Comparison of ENCODE assay signal across 11 cellular contexts in genomic region chr22:42743501-42743991, GRCh38. TPM values are rescaled to one million over a fixed set of nuclear protein-coding genes. Genes with fewer than 3 reads are reported as not detected.
DNase-seq lines count a peak whose midpoint lies in the region; ATAC-seq and TF ChIP-seq lines count a peak whose summit lies in the region.
"Had no signal": no experiment of that assay in that cellular context is flagged by ENCODE, and none has a peak within 500 bp of the region (broad histone marks: within the 10 kb centered on the region; RNA-seq: fewer than 3 reads in every experiment).

No MANE protein-coding gene starts in this region.

- TF ChIP-seq CTCF in Peyer's patch (IDR thresholded peaks at IDR 0.05), result no peak
- no peak for TF ChIP-seq CTCF in fibroblast of the aortic adventitia (IDR thresholded peaks at IDR 0.05; ENCODE audit: insufficient read depth, low read length)

- no peaks in the 10 kb centered on the region for H3K9me3 ChIP-seq in Peyer's patch
- no peaks in the 10 kb centered on the region for H3K9me3 ChIP-seq in neuronal stem cell (replicated peaks in 1 of 2; ENCODE audit: control insufficient read depth in 2 of 2, insufficient read depth in 1 of 2, low read depth in 1 of 2, low read length in 2 of 2)

- peak overlapping the region; percentile 84 for H3K18ac ChIP-seq in neuronal stem cell (ENCODE audit: low read length)

- H3K4me3 ChIP-seq in ACC112 (ENCODE audit: low read depth, low read length) (no peak overlapping the region), Peyer's patch (no peak overlapping the region), fibroblast of the aortic adventitia (ENCODE audit: low read depth, low read length) (no peak overlapping the region), neuronal stem cell (ENCODE audit: low read length in 2 of 2) (no peak overlapping the region)

- H2BK5ac ChIP-seq in neuronal stem cell (ENCODE audit: low read length), result no peak overlapping the region

- no CpG with 5 or more reads among the region's 9 CpGs for WGBS in neuronal stem cell (ENCODE audit: extremely low coverage in 2 of 2, insufficient read length in 2 of 2, insufficient replicate concordance in 1 of 2), 2 donors

- peaks cover 2% of the 10 kb centered on the region for H3K79me1 ChIP-seq in neuronal stem cell (ENCODE audit: low read depth, low read length)

- H3K4me1 ChIP-seq in ACC112 (ENCODE audit: control insufficient read depth, insufficient read depth, low read length, unreplicated experiment) (peaks cover 20% of the 10 kb centered on the region), Peyer's patch (peaks cover 0 to 5% (median 0%) of the 10 kb centered on the region in 4 donors), neuronal stem cell (ENCODE audit: control insufficient read depth in 2 of 2, insufficient read depth in 1 of 2, low read depth in 1 of 2, low read length in 2 of 2) (peaks cover 7 to 9% of the 10 kb centered on the region in 2 donors)

- no peak overlapping the region for H3K14ac ChIP-seq in neuronal stem cell (ENCODE audit: low read length)

- no peak overlapping the region for H3K9ac ChIP-seq in neuronal stem cell (ENCODE audit: low read depth, low read length, poor library complexity)

- H3K79me2 ChIP-seq in ACC112 (ENCODE audit: control insufficient read depth, insufficient read depth, low read length, unreplicated experiment), result no peaks in the 10 kb centered on the region

- no peak overlapping the region for H4K8ac ChIP-seq in neuronal stem cell (ENCODE audit: low read depth, low read length)

- H2BK120ac ChIP-seq in neuronal stem cell (ENCODE audit: low read depth, low read length), result no peak overlapping the region

- H3K27ac ChIP-seq in ACC112 (ENCODE audit: low read depth, low read length), result peak overlapping the region; percentile 94
- H3K27ac ChIP-seq in Peyer's patch, result peak overlapping the region; percentile 42 to 81 (median 67)
- H3K27ac ChIP-seq in neuronal stem cell (replicated peaks; ENCODE audit: low read length), result peak overlapping the region; percentile 54
- H3K27ac ChIP-seq: C4-2B had no signal

- no peaks in the 10 kb centered on the region for H3K36me3 ChIP-seq in ACC112 (ENCODE audit: insufficient read depth, low read length)
- no peaks in the 10 kb centered on the region for H3K36me3 ChIP-seq in Peyer's patch
- H3K36me3 ChIP-seq in neuronal stem cell (replicated peaks in 1 of 2; ENCODE audit: control insufficient read depth in 2 of 2, insufficient read depth in 2 of 2, low read length in 2 of 2), result no peaks in the 10 kb centered on the region

- no peak overlapping the region for H4K91ac ChIP-seq in neuronal stem cell (ENCODE audit: low read depth, low read length, poor library complexity)

- H3K23ac ChIP-seq in neuronal stem cell (ENCODE audit: low read depth, low read length, poor library complexity), result no peak overlapping the region

- H3K9me3 Mint-ChIP-seq in stimulated activated naive CD8-positive, alpha-beta T cell treated with anti-CD3 and anti-CD28 coated beads, Interleukin-15, amount 100 ng/mL, for 72 hours, result no peaks in the 10 kb centered on the region

- H2BK15ac ChIP-seq in neuronal stem cell (ENCODE audit: low read length), result peak overlapping the region; percentile 83

- no peak overlapping the region for H2AK5ac ChIP-seq in neuronal stem cell (ENCODE audit: low read depth, low read length)

- DNase-seq in Peyer's patch, result peak in 1 of 3 donors; percentile 70
- DNase-seq in fibroblast of the aortic adventitia (ENCODE audit: low read depth), result peak; percentile 99
- no peak for DNase-seq in neuronal stem cell (ENCODE audit: low spot score)
- DNase-seq in foreskin melanocyte, result no peak
- DNase-seq in stimulated activated naive CD8-positive, alpha-beta T cell treated with anti-CD3 and anti-CD28 coated beads, Interleukin-15, amount 100 ng/mL, for 72 hours, result no peak
- DNase-seq in NCI-H1417 (lab: John Stamatoyannopoulos, UW), result no peak
- DNase-seq: activated CD4-positive, alpha-beta T cell treated with anti-CD3 and anti-CD28 coated beads, Interleukin-2, amount 50 U/mL, for 1 hour; NCI-H774 had no signal

- no peaks in the 10 kb centered on the region for H3K27me3 ChIP-seq in ACC112 (ENCODE audit: insufficient read depth, low read length)
- H3K27me3 ChIP-seq in Peyer's patch, result no peaks in the 10 kb centered on the region
- no peaks in the 10 kb centered on the region for H3K27me3 ChIP-seq in neuronal stem cell (ENCODE audit: control insufficient read depth in 3 of 3, insufficient read depth in 3 of 3, low read depth in 1 of 3, low read length in 3 of 3)

- no peaks in the 10 kb centered on the region for H3K4me1 Mint-ChIP-seq in stimulated activated naive CD8-positive, alpha-beta T cell treated with anti-CD3 and anti-CD28 coated beads, Interleukin-15, amount 100 ng/mL, for 72 hours

- H3K27me3 Mint-ChIP-seq in stimulated activated naive CD8-positive, alpha-beta T cell treated with anti-CD3 and anti-CD28 coated beads, Interleukin-15, amount 100 ng/mL, for 72 hours, result peaks cover 8% of the 10 kb centered on the region

- peak overlapping the region; percentile 18 for H3K4me2 ChIP-seq in neuronal stem cell (ENCODE audit: insufficient read depth, low read length, poor library complexity, severe bottlenecking)

- H3K27ac Mint-ChIP-seq in stimulated activated naive CD8-positive, alpha-beta T cell treated with anti-CD3 and anti-CD28 coated beads, Interleukin-15, amount 100 ng/mL, for 72 hours, result no peak overlapping the region

- no peak for ATAC-seq in HG02678 (IDR thresholded peaks at IDR 0.05; ENCODE audit: unreplicated experiment)
- no peak for ATAC-seq in stimulated activated naive CD8-positive, alpha-beta T cell treated with anti-CD3 and anti-CD28 coated beads, Interleukin-15, amount 100 ng/mL, for 72 hours

- no peak for TF ChIP-seq POLR2A in Peyer's patch (IDR thresholded peaks at IDR 0.05)

- peak overlapping the region; percentile 58 for H2BK12ac ChIP-seq in neuronal stem cell (ENCODE audit: low read length)

- H3K4me3 Mint-ChIP-seq in stimulated activated naive CD8-positive, alpha-beta T cell treated with anti-CD3 and anti-CD28 coated beads, Interleukin-15, amount 100 ng/mL, for 72 hours, result no peak overlapping the region

- no peak overlapping the region for H2AFZ ChIP-seq in ACC112 (ENCODE audit: low read length, unreplicated experiment)
- H2AFZ ChIP-seq in neuronal stem cell (ENCODE audit: low read length), result peak overlapping the region; percentile 85

- no peak overlapping the region for H3K4ac ChIP-seq in neuronal stem cell (ENCODE audit: low read length)

RNA-seq across cellular contexts. Expression of gene A4GALT, which starts 22.9 kb away (rescaled TPM):
- total RNA-seq in Peyer's patch (10 to 100 TPM in 2 of 4 donors, 1 to 10 TPM in 2; 6.2 to 17.3 (median 9.1) TPM), fibroblast of the aortic adventitia (ENCODE audit: low replicate concordance) (18.2 and 22.2 TPM in 2 replicates)
- 5.5 TPM for polyA plus RNA-seq in neuronal stem cell (2013, experiment 1 of 2)
- polyA plus RNA-seq in neuronal stem cell (2013, experiment 2 of 2), result 5.6 TPM
